ENCODE assay signal across 14 cellular contexts in the genomic region with DNA sequence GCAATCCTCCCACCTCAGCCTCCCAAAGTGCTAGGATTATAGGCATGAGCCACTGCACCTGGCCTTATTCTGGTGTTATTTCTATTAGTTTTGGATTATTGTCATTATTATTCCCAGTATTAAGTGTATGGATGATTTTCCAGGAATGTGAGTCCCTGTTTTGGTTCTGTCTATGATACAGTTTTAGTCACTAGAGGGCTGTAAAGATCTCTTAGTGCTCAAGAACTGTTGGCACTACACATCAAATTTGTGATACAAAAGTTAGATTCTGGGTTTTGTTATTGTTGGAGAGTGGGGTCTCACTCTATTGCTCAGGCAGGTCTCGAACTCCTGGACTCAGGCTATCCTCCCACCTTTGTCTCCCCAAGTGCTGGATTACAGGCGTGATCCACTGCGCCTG. TPM values are rescaled to one million over a fixed set of nuclear protein-coding genes. Genes with fewer than 3 reads are reported as not detected.
A peak's percentile ranks its signal among the peaks of the same experiment; 100 is the strongest.
DNase-seq lines count a peak whose midpoint lies in the region; ATAC-seq, FAIRE-seq and TF ChIP-seq lines count a peak whose summit lies in the region.
"Had no signal": no experiment of that assay in that cellular context is flagged by ENCODE, and none has a peak within 500 bp of the region (broad histone marks: within the 10 kb centered on the region; RNA-seq: fewer than 3 reads in every experiment).

No MANE protein-coding gene starts in this region.

- POLR2A ChIA-PET in AG04450 (lab: Yijun Ruan, JAX), result no interaction called here

- TF ChIP-seq CTCF in AG04450 (IDR thresholded peaks at IDR 0.05; ENCODE audit: low read depth, low read length) (peak; percentile 37), hepatocyte (IDR thresholded peaks at IDR 0.05; ENCODE audit: poor library complexity) (peak; percentile 32), adrenal gland (IDR thresholded peaks at IDR 0.05) (peak in 2 of 6 experiments; percentile 13 to 17)

- no peak for FAIRE-seq in HTR-8/SVneo (lab: Jason Lieb, UNC)

- H3K9ac ChIP-seq in adipocyte (ENCODE audit: low read length), result no peak overlapping the region

- H2AFZ ChIP-seq in hepatocyte, result no peak overlapping the region

- H3K9me2 ChIP-seq in hepatocyte (replicated peaks; ENCODE audit: insufficient read depth), result no peaks in the 10 kb centered on the region

- H3K4me1 ChIP-seq in adipocyte (ENCODE audit: control insufficient read depth, insufficient read depth, low read length) (no peaks in the 10 kb centered on the region), hepatocyte (ENCODE audit: insufficient read depth) (no peaks in the 10 kb centered on the region), adrenal gland (replicated peaks in 1 of 2) (peaks cover 0 to 5% of the 10 kb centered on the region in 2 donors)
- H3K4me1 ChIP-seq: psoas muscle had no signal

- H3K36me3 ChIP-seq in adipocyte (ENCODE audit: control insufficient read depth, insufficient read depth, low read length, severe bottlenecking) (no peaks in the 10 kb centered on the region), hepatocyte (replicated peaks; ENCODE audit: insufficient read depth, low read depth) (no peaks in the 10 kb centered on the region), adrenal gland (replicated peaks in 1 of 2) (no peaks in the 10 kb centered on the region)

- intact Hi-C loops in adrenal gland (cut with DNase I), result no loop called here

- 94% methylated on average over 3 of the region's 3 CpGs for WGBS in hepatocyte (ENCODE audit: low lambda C conversion rate, missing lambda C conversion rate)
- 72 to 77% (median 73%) methylated on average over 3 of the region's 3 CpGs for WGBS in adrenal gland, 4 donors

- CTCF ChIA-PET in AG04450 (lab: Charles Lee), result interaction anchor here (0.7 to 1.7 kb wide), 4 partner anchors 11 to 162 kb away, joined by 4 to 9 read pairs (median 6); a partner anchor contains a TSS

- H3K27me3 ChIP-seq in AG04450 (ENCODE audit: control insufficient read depth, insufficient read depth, low read length) (peaks cover 11% of the 10 kb centered on the region), adipocyte (replicated peaks; ENCODE audit: control insufficient read depth, insufficient read depth, low read length) (no peaks in the 10 kb centered on the region), hepatocyte (no peaks in the 10 kb centered on the region), adrenal gland (peaks cover 3% of the 10 kb centered on the region)

- H3K9me3 ChIP-seq in AG04450 (ENCODE audit: control insufficient read depth, insufficient read depth, low read length) (no peaks in the 10 kb centered on the region; the same call in 1 of the 2 replicates), adipocyte (ENCODE audit: control insufficient read depth, low read length) (no peaks in the 10 kb centered on the region), hepatocyte (ENCODE audit: low read depth) (no peaks in the 10 kb centered on the region), adrenal gland (replicated peaks in 1 of 3) (no peaks in the 10 kb centered on the region)
- H3K9me3 ChIP-seq: psoas muscle had no signal

- ATAC-seq in GM19324 (IDR thresholded peaks at IDR 0.05; ENCODE audit: low FRiP score, unreplicated experiment), result no peak
- ATAC-seq: activated T-helper 17 cell treated with anti-CD3 and anti-CD28 coated beads, Interleukin-2, amount 50 U/mL, for 72 hours; psoas muscle had no signal

- no peaks in the 10 kb centered on the region for H4K20me1 ChIP-seq in hepatocyte (ENCODE audit: insufficient read depth, poor library complexity, severe bottlenecking)

- TF ChIP-seq POLR2A in adrenal gland (IDR thresholded peaks at IDR 0.05), result no peak

- DNase-seq in AG04450 (ENCODE audit: low read depth, low spot score), result no peak
- peak; percentile 50 for DNase-seq in HTR-8/SVneo (ENCODE audit: insufficient read length, low spot score)
- DNase-seq in adipocyte (ENCODE audit: low read depth), result peak; percentile 55
- no peak for DNase-seq in hepatocyte (ENCODE audit: low spot score)
- no peak for DNase-seq in HK-2 (ENCODE audit: unreplicated experiment)
- no peak for DNase-seq in adrenal gland
- no peak for DNase-seq in CD1c-positive myeloid dendritic cell (ENCODE audit: extremely low spot score)
- DNase-seq: CD4-positive, CD25-positive, alpha-beta regulatory T cell; psoas muscle; SIG-M5; substantia nigra had no signal

- no peak overlapping the region for H3K27ac ChIP-seq in AG04450 (ENCODE audit: low read depth, low read length)
- H3K27ac ChIP-seq in hepatocyte, result no peak overlapping the region
- H3K27ac ChIP-seq in adrenal gland, result no peak overlapping the region
- H3K27ac ChIP-seq: coronary artery, psoas muscle had no signal

- H3K4me3 ChIP-seq in AG04450 (ENCODE audit: low read depth, low read length) (no peak overlapping the region), adipocyte (ENCODE audit: low read length) (no peak overlapping the region), hepatocyte (no peak overlapping the region), adrenal gland (no peak overlapping the region)
- H3K4me3 ChIP-seq: coronary artery, psoas muscle had no signal

- no peaks in the 10 kb centered on the region for H3K79me2 ChIP-seq in hepatocyte

- no peak overlapping the region for H3K4me2 ChIP-seq in hepatocyte

RNA-seq across cellular contexts. Expression of a gene that starts 12.1 kb away (rescaled TPM):
- 0.04 TPM in 2 replicates for polyA plus RNA-seq in AG04450 (2011; rRNA removed)
- not detected in 2 replicates for polyA minus RNA-seq in AG04450 (2011; rRNA and poly(A)+ RNA removed)
- total RNA-seq in hepatocyte, result 0.52 and 0.80 TPM in 2 replicates
- 0.80 and 1.1 TPM in 2 replicates for polyA plus RNA-seq in hepatocyte
- total RNA-seq in adrenal gland, result 1 to 10 TPM in 3 of 8 donors, under 1 TPM in 5; 0.12 to 2.4 (median 0.89) TPM
- 1 to 10 TPM; 1.1 to 2.1 (median 1.7) TPM for polyA plus RNA-seq in adrenal gland

Comparison
In these comparisons a context has a peak if more than half of its experiments do, and no peak if none do; other contexts are left out.
1. DNase-seq: peak in HTR-8/SVneo (single experiment) and adipocyte (single experiment); none in AG04450 (single experiment), hepatocyte (single experiment), HK-2 (single experiment), adrenal gland (0 of 7) and CD1c-positive myeloid dendritic cell (single experiment).